ENCODE assay signal across 13 cellular contexts in genomic region chr10:15472431-15473400, GRCh38.
A peak's percentile ranks its signal among the peaks of the same experiment; 100 is the strongest.
DNase-seq lines count a peak whose midpoint lies in the region; ATAC-seq and TF ChIP-seq lines count a peak whose summit lies in the region.
"Had no signal": no experiment of that assay in that cellular context is flagged by ENCODE, and none has a peak within 500 bp of the region (broad histone marks: within the 10 kb centered on the region; RNA-seq: fewer than 3 reads in every experiment).

No MANE protein-coding gene starts in this region.

- no peaks in the 10 kb centered on the region for H3K27me3 ChIP-seq in smooth muscle cell (ENCODE audit: low read depth)
- H3K27me3 ChIP-seq in psoas muscle (ENCODE audit: insufficient read depth in 3 of 3, low read length in 2 of 3) = peaks cover 0 to 1% (median 0%) of the 10 kb centered on the region in 3 donors
- H3K27me3 ChIP-seq: right lobe of liver, vagina had no signal

- H3K9me3 ChIP-seq in smooth muscle cell (replicated peaks; ENCODE audit: low read depth) = no peaks in the 10 kb centered on the region
- no peaks in the 10 kb centered on the region for H3K9me3 ChIP-seq in psoas muscle
- H3K9me3 ChIP-seq: right lobe of liver, vagina had no signal

- H3F3A ChIP-seq in smooth muscle cell (ENCODE audit: low read depth) = no peaks in the 10 kb centered on the region

- 38% methylated on average over 16 of the region's 16 CpGs for WGBS in smooth muscle cell (ENCODE audit: low lambda C conversion rate)
- 25 to 31% (median 28%) methylated on average over 16 of the region's 16 CpGs for WGBS in psoas muscle, 3 donors

- H3K4me3 ChIP-seq in smooth muscle cell (no peak overlapping the region), psoas muscle (no peak overlapping the region)
- H3K4me3 ChIP-seq: right lobe of liver, vagina had no signal

- no peaks in the 10 kb centered on the region for H3K36me3 ChIP-seq in smooth muscle cell (ENCODE audit: low read depth)
- H3K36me3 ChIP-seq in psoas muscle (ENCODE audit: insufficient read depth in 1 of 2, low read depth in 1 of 2) = no peaks in the 10 kb centered on the region
- H3K36me3 ChIP-seq: right lobe of liver, vagina had no signal

- H3K9ac ChIP-seq in smooth muscle cell (ENCODE audit: low read depth) = no peak overlapping the region

- H3K27ac ChIP-seq in smooth muscle cell (ENCODE audit: low read depth) = no peak overlapping the region
- no peak overlapping the region for H3K27ac ChIP-seq in psoas muscle
- H3K27ac ChIP-seq: right lobe of liver, vagina had no signal

- H3K4me1 ChIP-seq in smooth muscle cell (ENCODE audit: low read depth) = peaks cover 17% of the 10 kb centered on the region
- H3K4me1 ChIP-seq in psoas muscle = no peaks in the 10 kb centered on the region
- H3K4me1 ChIP-seq: right lobe of liver, vagina had no signal

- no peak overlapping the region for H2AFZ ChIP-seq in smooth muscle cell (ENCODE audit: low read depth)

- H4K20me1 ChIP-seq in smooth muscle cell (ENCODE audit: low read depth) = no peaks in the 10 kb centered on the region

- DNase-seq in H4 (ENCODE audit: low spot score) (peak; percentile 22), amniotic stem cell (lab: John Stamatoyannopoulos, UW) (peak; percentile 61), hepatic stellate cell (ENCODE audit: low spot score) (peak; percentile 64), smooth muscle cell (lab: John Stamatoyannopoulos, UW; ENCODE audit: unreplicated experiment) (no peak), NCI-H226 (no peak), psoas muscle (no peak), NCI-H524 treated with DMSO at 0.1 percent for 48 hours (lab: John Stamatoyannopoulos, UW) (no peak)
- no peak for DNase-seq in central memory CD4-positive, alpha-beta T cell
- DNase-seq: DMS53, foreskin melanocyte, NCI-H1930, right lobe of liver had no signal

- ATAC-seq in psoas muscle = no peak

- H3K4me2 ChIP-seq in smooth muscle cell = peak overlapping the region; percentile 2

- H3K79me2 ChIP-seq in smooth muscle cell (ENCODE audit: low read depth) = no peaks in the 10 kb centered on the region

- intact Hi-C loops in psoas muscle (cut with DNase I) = no loop called here

- TF ChIP-seq CTCF in smooth muscle cell (IDR thresholded peaks at IDR 0.05; ENCODE audit: borderline replicate concordance, insufficient read depth, poor library complexity, severe bottlenecking) = no peak
- no peak for TF ChIP-seq CTCF in psoas muscle (IDR thresholded peaks at IDR 0.05)

Comparison
In these comparisons a context has a peak if more than half of its experiments do, and no peak if none do; other contexts are left out.
1. DNase-seq: peak in H4 (single experiment), amniotic stem cell (single experiment) and hepatic stellate cell (single experiment); none in smooth muscle cell (single experiment), NCI-H226 (single experiment), psoas muscle (0 of 2), central memory CD4-positive, alpha-beta T cell (single experiment) and NCI-H524 treated with DMSO at 0.1 percent for 48 hours (single experiment).